Comparison of ENCODE assay signal across 1 cellular context in the genomic region with DNA sequence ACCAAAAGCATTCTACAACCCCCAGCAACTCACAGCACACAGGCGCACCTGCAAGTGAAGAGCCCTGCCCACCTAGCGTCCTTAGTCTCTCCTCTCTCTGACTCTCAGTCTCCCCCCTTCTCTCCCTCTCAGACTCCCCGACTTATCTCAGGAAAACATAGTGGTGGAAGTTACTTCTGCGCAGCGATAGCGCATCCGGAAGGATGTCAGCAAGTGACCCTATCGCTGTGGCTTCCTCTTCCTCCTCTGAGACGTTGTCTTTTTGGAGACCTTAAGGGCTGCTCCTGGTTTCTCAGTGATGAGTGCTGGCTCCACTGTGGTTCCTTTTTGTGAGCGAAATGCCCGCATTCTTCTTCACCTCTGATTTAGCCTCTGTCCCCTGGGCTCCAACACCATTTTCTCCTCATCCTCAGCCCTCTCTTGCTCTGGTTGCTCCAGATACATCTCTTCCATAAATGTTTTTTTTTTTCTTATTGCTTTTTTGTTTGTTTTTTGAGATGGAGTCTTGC.
A peak's percentile ranks its signal among the peaks of the same experiment; 100 is the strongest.
TF ChIP-seq lines count a peak whose summit lies in the region.

No MANE protein-coding gene starts in this region.

TF ChIP-seq in K562, 482 proteins besides CTCF, POLR2A, EP300 and RAD21 (continued from another document and continues in another):
- TF ChIP-seq ZNF121 (CRISPR knock-in tag; conservative IDR thresholded peaks at IDR 0.05) (no peak), ZNF551 (CRISPR knock-in tag; IDR thresholded peaks at IDR 0.05) (no peak), ZNF263 (CRISPR knock-in tag; IDR thresholded peaks at IDR 0.05; ENCODE audit: borderline replicate concordance) (no peak), RAD51 (IDR thresholded peaks at IDR 0.05; ENCODE audit: borderline replicate concordance, low read depth) (no peak), ASH1L (IDR thresholded peaks at IDR 0.05; ENCODE audit: borderline replicate concordance, low read depth, partially characterized antibody) (peak; percentile 51), CTBP1 (IDR thresholded peaks at IDR 0.05; ENCODE audit: borderline replicate concordance) (peak; percentile 98), POLR2H (tag; IDR thresholded peaks at IDR 0.05; ENCODE audit: low read depth) (no peak; the same call in 1 of the 2 replicates), NFE2L1 (tag; IDR thresholded peaks at IDR 0.05; ENCODE audit: borderline replicate concordance, low read depth) (no peak), SMARCB1 (IDR thresholded peaks at IDR 0.05; ENCODE audit: insufficient read length, low read depth) (peak; percentile 72), NFYB (IDR thresholded peaks at IDR 0.05; ENCODE audit: extremely low read depth, insufficient read length) (no peak), RHOXF2B (CRISPR knock-in tag; conservative IDR thresholded peaks at IDR 0.05) (no peak), ZNF134 (CRISPR knock-in tag; conservative IDR thresholded peaks at IDR 0.05) (no peak), ZFX (CRISPR knock-in tag; IDR thresholded peaks at IDR 0.05) (no peak), NONO (IDR thresholded peaks at IDR 0.05; ENCODE audit: low read depth in 2 of 2, low read length in 1 of 2) (no peak), YBX1 (IDR thresholded peaks at IDR 0.05) (no peak), ZNF644 (tag; IDR thresholded peaks at IDR 0.05; ENCODE audit: low read depth) (no peak), NR2F6 (CRISPR knock-in tag; IDR thresholded peaks at IDR 0.05) (no peak), ILK (tag; IDR thresholded peaks at IDR 0.05; ENCODE audit: borderline replicate concordance, low read depth) (no peak), NFIC (IDR thresholded peaks at IDR 0.05) (peak; percentile 92), NUFIP1 (IDR thresholded peaks at IDR 0.05; ENCODE audit: partially characterized antibody) (no peak), ZKSCAN8 (CRISPR knock-in tag; IDR thresholded peaks at IDR 0.05) (no peak), NFATC3 (IDR thresholded peaks at IDR 0.05) (no peak; the same call in 1 of the 2 replicates), NELFE (IDR thresholded peaks at IDR 0.05; ENCODE audit: insufficient read depth, insufficient read length) (no peak), GATAD2A (IDR thresholded peaks at IDR 0.05) (peak; percentile 68), ZNF239 (CRISPR knock-in tag; IDR thresholded peaks at IDR 0.05) (no peak), ERF (CRISPR knock-in tag; IDR thresholded peaks at IDR 0.05) (0 out of 2 replicates have a peak, but pooled peaks have one; percentile 20), PPARD (CRISPR knock-in tag; IDR thresholded peaks at IDR 0.05) (no peak), KDM4B (IDR thresholded peaks at IDR 0.05; ENCODE audit: borderline replicate concordance in 2 of 2, low read depth in 1 of 2) (no peak; a peak in 1 of 4 replicates), TAF7 (tag; IDR thresholded peaks at IDR 0.05) (no peak; the same call in 1 of the 2 replicates), ZNF785 (CRISPR knock-in tag; IDR thresholded peaks at IDR 0.05) (no peak), CBX3 (IDR thresholded peaks at IDR 0.05; ENCODE audit: borderline replicate concordance in 1 of 2, low read length in 2 of 2) (peak in 1 of 2 experiments; percentile 56; a peak in 1 of 3 replicates), JUND (IDR thresholded peaks at IDR 0.05; ENCODE audit: borderline replicate concordance, low read depth, low read length) (peak; percentile 78; the same call in 1 of the 2 replicates), JUND (tag; IDR thresholded peaks at IDR 0.05; ENCODE audit: borderline replicate concordance, low read depth, low read length) (no peak; the same call in 2 of the 3 replicates), ZNF41 (CRISPR knock-in tag; conservative IDR thresholded peaks at IDR 0.05) (no peak), SIN3B (IDR thresholded peaks at IDR 0.05; ENCODE audit: low read depth) (no peak), SREBF1 (IDR thresholded peaks at IDR 0.05; ENCODE audit: borderline replicate concordance, low read depth, low read length) (no peak), NEUROD1 (IDR thresholded peaks at IDR 0.05; ENCODE audit: borderline replicate concordance, low read depth, low read length, partially characterized antibody) (peak; percentile 85), KLF1 (tag; IDR thresholded peaks at IDR 0.05) (no peak)
- TF ChIP-seq, protein P1, sequence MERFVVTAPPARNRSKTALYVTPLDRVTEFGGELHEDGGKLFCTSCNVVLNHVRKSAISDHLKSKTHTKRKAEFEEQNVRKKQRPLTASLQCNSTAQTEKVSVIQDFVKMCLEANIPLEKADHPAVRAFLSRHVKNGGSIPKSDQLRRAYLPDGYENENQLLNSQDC (CRISPR knock-in tag; IDR thresholded peaks at IDR 0.05) = no peak
- TF ChIP-seq, protein P2, sequence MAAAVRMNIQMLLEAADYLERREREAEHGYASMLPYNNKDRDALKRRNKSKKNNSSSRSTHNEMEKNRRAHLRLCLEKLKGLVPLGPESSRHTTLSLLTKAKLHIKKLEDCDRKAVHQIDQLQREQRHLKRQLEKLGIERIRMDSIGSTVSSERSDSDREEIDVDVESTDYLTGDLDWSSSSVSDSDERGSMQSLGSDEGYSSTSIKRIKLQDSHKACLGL (CRISPR knock-in tag; IDR thresholded peaks at IDR 0.05; ENCODE audit: borderline replicate concordance, poor library complexity, severe bottlenecking) = no peak
- TF ChIP-seq, protein P3, sequence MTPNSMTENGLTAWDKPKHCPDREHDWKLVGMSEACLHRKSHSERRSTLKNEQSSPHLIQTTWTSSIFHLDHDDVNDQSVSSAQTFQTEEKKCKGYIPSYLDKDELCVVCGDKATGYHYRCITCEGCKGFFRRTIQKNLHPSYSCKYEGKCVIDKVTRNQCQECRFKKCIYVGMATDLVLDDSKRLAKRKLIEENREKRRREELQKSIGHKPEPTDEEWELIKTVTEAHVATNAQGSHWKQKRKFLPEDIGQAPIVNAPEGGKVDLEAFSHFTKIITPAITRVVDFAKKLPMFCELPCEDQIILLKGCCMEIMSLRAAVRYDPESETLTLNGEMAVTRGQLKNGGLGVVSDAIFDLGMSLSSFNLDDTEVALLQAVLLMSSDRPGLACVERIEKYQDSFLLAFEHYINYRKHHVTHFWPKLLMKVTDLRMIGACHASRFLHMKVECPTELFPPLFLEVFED (CRISPR knock-in tag; conservative IDR thresholded peaks at IDR 0.05) = 0 out of 2 replicates have a peak, but pooled peaks have one; percentile 51
- TF ChIP-seq, protein P4, sequence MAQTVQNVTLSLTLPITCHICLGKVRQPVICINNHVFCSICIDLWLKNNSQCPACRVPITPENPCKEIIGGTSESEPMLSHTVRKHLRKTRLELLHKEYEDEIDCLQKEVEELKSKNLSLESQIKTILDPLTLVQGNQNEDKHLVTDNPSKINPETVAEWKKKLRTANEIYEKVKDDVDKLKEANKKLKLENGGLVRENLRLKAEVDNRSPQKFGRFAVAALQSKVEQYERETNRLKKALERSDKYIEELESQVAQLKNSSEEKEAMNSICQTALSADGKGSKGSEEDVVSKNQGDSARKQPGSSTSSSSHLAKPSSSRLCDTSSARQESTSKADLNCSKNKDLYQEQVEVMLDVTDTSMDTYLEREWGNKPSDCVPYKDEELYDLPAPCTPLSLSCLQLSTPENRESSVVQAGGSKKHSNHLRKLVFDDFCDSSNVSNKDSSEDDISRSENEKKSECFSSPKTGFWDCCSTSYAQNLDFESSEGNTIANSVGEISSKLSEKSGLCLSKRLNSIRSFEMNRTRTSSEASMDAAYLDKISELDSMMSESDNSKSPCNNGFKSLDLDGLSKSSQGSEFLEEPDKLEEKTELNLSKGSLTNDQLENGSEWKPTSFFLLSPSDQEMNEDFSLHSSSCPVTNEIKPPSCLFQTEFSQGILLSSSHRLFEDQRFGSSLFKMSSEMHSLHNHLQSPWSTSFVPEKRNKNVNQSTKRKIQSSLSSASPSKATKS (CRISPR knock-in tag; IDR thresholded peaks at IDR 0.05) = no peak
- TF ChIP-seq, protein P5, sequence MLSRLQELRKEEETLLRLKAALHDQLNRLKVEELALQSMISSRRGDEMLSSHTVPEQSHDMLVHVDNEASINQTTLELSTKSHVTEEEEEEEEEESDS (CRISPR knock-in tag; IDR thresholded peaks at IDR 0.05) = no peak
- TF ChIP-seq, protein P6, sequence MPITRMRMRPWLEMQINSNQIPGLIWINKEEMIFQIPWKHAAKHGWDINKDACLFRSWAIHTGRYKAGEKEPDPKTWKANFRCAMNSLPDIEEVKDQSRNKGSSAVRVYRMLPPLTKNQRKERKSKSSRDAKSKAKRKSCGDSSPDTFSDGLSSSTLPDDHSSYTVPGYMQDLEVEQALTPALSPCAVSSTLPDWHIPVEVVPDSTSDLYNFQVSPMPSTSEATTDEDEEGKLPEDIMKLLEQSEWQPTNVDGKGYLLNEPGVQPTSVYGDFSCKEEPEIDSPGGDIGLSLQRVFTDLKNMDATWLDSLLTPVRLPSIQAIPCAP (CRISPR knock-in tag; IDR thresholded peaks at IDR 0.05; ENCODE audit: borderline replicate concordance) = no peak
- TF ChIP-seq, protein P7, sequence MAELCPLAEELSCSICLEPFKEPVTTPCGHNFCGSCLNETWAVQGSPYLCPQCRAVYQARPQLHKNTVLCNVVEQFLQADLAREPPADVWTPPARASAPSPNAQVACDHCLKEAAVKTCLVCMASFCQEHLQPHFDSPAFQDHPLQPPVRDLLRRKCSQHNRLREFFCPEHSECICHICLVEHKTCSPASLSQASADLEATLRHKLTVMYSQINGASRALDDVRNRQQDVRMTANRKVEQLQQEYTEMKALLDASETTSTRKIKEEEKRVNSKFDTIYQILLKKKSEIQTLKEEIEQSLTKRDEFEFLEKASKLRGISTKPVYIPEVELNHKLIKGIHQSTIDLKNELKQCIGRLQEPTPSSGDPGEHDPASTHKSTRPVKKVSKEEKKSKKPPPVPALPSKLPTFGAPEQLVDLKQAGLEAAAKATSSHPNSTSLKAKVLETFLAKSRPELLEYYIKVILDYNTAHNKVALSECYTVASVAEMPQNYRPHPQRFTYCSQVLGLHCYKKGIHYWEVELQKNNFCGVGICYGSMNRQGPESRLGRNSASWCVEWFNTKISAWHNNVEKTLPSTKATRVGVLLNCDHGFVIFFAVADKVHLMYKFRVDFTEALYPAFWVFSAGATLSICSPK (IDR thresholded peaks at IDR 0.05; ENCODE audit: borderline replicate concordance) = no peak
- TF ChIP-seq, protein P8, sequence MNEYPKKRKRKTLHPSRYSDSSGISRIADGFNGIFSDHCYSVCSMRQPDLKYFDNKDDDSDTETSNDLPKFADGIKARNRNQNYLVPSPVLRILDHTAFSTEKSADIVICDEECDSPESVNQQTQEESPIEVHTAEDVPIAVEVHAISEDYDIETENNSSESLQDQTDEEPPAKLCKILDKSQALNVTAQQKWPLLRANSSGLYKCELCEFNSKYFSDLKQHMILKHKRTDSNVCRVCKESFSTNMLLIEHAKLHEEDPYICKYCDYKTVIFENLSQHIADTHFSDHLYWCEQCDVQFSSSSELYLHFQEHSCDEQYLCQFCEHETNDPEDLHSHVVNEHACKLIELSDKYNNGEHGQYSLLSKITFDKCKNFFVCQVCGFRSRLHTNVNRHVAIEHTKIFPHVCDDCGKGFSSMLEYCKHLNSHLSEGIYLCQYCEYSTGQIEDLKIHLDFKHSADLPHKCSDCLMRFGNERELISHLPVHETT (CRISPR knock-in tag; conservative IDR thresholded peaks at IDR 0.05 in 1 of 2, IDR thresholded peaks at IDR 0.05 in 1 of 2) = peak in 1 of 2 experiments; percentile 76; a peak in 2 of 4 replicates
- TF ChIP-seq, protein P9, sequence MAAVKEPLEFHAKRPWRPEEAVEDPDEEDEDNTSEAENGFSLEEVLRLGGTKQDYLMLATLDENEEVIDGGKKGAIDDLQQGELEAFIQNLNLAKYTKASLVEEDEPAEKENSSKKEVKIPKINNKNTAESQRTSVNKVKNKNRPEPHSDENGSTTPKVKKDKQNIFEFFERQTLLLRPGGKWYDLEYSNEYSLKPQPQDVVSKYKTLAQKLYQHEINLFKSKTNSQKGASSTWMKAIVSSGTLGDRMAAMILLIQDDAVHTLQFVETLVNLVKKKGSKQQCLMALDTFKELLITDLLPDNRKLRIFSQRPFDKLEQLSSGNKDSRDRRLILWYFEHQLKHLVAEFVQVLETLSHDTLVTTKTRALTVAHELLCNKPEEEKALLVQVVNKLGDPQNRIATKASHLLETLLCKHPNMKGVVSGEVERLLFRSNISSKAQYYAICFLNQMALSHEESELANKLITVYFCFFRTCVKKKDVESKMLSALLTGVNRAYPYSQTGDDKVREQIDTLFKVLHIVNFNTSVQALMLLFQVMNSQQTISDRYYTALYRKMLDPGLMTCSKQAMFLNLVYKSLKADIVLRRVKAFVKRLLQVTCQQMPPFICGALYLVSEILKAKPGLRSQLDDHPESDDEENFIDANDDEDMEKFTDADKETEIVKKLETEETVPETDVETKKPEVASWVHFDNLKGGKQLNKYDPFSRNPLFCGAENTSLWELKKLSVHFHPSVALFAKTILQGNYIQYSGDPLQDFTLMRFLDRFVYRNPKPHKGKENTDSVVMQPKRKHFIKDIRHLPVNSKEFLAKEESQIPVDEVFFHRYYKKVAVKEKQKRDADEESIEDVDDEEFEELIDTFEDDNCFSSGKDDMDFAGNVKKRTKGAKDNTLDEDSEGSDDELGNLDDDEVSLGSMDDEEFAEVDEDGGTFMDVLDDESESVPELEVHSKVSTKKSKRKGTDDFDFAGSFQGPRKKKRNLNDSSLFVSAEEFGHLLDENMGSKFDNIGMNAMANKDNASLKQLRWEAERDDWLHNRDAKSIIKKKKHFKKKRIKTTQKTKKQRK (IDR thresholded peaks at IDR 0.05; ENCODE audit: borderline replicate concordance, low read depth, low read length) = no peak
- TF ChIP-seq, protein P10, sequence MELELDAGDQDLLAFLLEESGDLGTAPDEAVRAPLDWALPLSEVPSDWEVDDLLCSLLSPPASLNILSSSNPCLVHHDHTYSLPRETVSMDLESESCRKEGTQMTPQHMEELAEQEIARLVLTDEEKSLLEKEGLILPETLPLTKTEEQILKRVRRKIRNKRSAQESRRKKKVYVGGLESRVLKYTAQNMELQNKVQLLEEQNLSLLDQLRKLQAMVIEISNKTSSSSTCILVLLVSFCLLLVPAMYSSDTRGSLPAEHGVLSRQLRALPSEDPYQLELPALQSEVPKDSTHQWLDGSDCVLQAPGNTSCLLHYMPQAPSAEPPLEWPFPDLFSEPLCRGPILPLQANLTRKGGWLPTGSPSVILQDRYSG (tag; conservative IDR thresholded peaks at IDR 0.05; ENCODE audit: low read depth) = 0 out of 2 replicates have a peak, but pooled peaks have one; percentile 28
- TF ChIP-seq, protein P11, sequence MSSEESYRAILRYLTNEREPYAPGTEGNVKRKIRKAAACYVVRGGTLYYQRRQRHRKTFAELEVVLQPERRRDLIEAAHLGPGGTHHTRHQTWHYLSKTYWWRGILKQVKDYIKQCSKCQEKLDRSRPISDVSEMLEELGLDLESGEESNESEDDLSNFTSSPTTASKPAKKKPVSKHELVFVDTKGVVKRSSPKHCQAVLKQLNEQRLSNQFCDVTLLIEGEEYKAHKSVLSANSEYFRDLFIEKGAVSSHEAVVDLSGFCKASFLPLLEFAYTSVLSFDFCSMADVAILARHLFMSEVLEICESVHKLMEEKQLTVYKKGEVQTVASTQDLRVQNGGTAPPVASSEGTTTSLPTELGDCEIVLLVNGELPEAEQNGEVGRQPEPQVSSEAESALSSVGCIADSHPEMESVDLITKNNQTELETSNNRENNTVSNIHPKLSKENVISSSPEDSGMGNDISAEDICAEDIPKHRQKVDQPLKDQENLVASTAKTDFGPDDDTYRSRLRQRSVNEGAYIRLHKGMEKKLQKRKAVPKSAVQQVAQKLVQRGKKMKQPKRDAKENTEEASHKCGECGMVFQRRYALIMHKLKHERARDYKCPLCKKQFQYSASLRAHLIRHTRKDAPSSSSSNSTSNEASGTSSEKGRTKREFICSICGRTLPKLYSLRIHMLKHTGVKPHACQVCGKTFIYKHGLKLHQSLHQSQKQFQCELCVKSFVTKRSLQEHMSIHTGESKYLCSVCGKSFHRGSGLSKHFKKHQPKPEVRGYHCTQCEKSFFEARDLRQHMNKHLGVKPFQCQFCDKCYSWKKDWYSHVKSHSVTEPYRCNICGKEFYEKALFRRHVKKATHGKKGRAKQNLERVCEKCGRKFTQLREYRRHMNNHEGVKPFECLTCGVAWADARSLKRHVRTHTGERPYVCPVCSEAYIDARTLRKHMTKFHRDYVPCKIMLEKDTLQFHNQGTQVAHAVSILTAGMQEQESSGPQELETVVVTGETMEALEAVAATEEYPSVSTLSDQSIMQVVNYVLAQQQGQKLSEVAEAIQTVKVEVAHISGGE (CRISPR knock-in tag; IDR thresholded peaks at IDR 0.05) = peak in 1 of 3 experiments; percentile 83; a peak in 2 of 6 replicates
